In genomic region chr4:150867148-150867547, GRCh38 we compare ENCODE assay signal across 7 cellular contexts.
A peak's percentile ranks its signal among the peaks of the same experiment; 100 is the strongest.
DNase-seq lines count a peak whose midpoint lies in the region; ATAC-seq and TF ChIP-seq lines count a peak whose summit lies in the region.

No MANE protein-coding gene starts in this region.

- no peak overlapping the region for H3K27ac ChIP-seq in heart right ventricle

- peaks cover 0 to 4% (median 0%) of the 10 kb centered on the region in 9 donors for H3K4me1 ChIP-seq in heart right ventricle

- H3K36me3 ChIP-seq in heart right ventricle = peaks cover 0 to 35% (median 0%) of the 10 kb centered on the region in 9 donors

- H3K9me3 ChIP-seq in heart right ventricle = no peaks in the 10 kb centered on the region

- 11 to 16% methylated on average over 4 of the region's 4 CpGs for WGBS in heart right ventricle, 2 donors

- no peaks in the 10 kb centered on the region for H3K27me3 ChIP-seq in heart right ventricle

- intact Hi-C loops in heart right ventricle (cut with DNase I) = loop anchor here in 9 of 10 donors (1.0 to 10.0 kb wide), 10 partner anchors 142 to 885 kb away; no protein-coding TSS in a partner anchor

- ATAC-seq in GM19395 (IDR thresholded peaks at IDR 0.05; ENCODE audit: unreplicated experiment) (peak; percentile 81), HG03432 (IDR thresholded peaks at IDR 0.05; ENCODE audit: unreplicated experiment) (peak; percentile 89), heart right ventricle (peak in 7 of 8 donors; percentile 55 to 82 (median 72))

- TF ChIP-seq CTCF in heart right ventricle (IDR thresholded peaks at IDR 0.05) (peak; percentile 55 to 78 (median 69)), retinal pigment epithelial cell (conservative IDR thresholded peaks at IDR 0.05; ENCODE audit: low read depth, low read length) (peak; percentile 54)

- no peak overlapping the region for H3K4me3 ChIP-seq in heart right ventricle
- H3K4me3 ChIP-seq in retinal pigment epithelial cell (ENCODE audit: low read length) = no peak overlapping the region

- peak; percentile 78 for DNase-seq in EH (ENCODE audit: low read depth)
- peak; percentile 35 for DNase-seq in NCI-H345 treated with DMSO at 0.1 percent for 48 hours (lab: John Stamatoyannopoulos, UW; ENCODE audit: unreplicated experiment)
- DNase-seq in activated gamma-delta T cell treated with anti-CD3 and anti-CD28 coated beads, Interleukin-2, amount 50 U/mL, for 16 hours (ENCODE audit: low read depth) = peak; percentile 7
- DNase-seq in heart right ventricle = peak in 1 of 2 donors; percentile 59
- peak; percentile 46 for DNase-seq in retinal pigment epithelial cell (ENCODE audit: low read depth)
